ENCODE assay signal across 16 cellular contexts in genomic region chr9:86046930-86047341, GRCh38. TPM values are rescaled to one million over a fixed set of nuclear protein-coding genes. Genes with fewer than 3 reads are reported as not detected.
DNase-seq lines count a peak whose midpoint lies in the region; ATAC-seq and TF ChIP-seq lines count a peak whose summit lies in the region.
"Had no signal": no experiment of that assay in that cellular context is flagged by ENCODE, and none has a peak within 500 bp of the region (broad histone marks: within the 10 kb centered on the region; RNA-seq: fewer than 3 reads in every experiment).

No MANE protein-coding gene starts in this region.

- H3K4me3 Mint-ChIP-seq in H9 (no peak overlapping the region), T-helper 17 cell (peak overlapping the region; percentile 37), glutamatergic neuron (ENCODE audit: unreplicated experiment) (no peak overlapping the region), osteocyte (ENCODE audit: unreplicated experiment) (no peak overlapping the region), T-cell (no peak overlapping the region)
- H3K4me3 Mint-ChIP-seq: CD8-positive, alpha-beta memory T cell had no signal

- no peak overlapping the region for H3T11ph ChIP-seq in H9 (ENCODE audit: low read length)

- H2BK20ac ChIP-seq in H9 (ENCODE audit: low read depth, low read length, poor library complexity, severe bottlenecking) = no peak overlapping the region

- H2AK5ac ChIP-seq in H9 (ENCODE audit: insufficient read length, low read length) = no peak overlapping the region

- no peaks in the 10 kb centered on the region for H3K79me2 ChIP-seq in H9 (ENCODE audit: insufficient read depth, low read length)

- H3K27me3 ChIP-seq in H9 (ENCODE audit: insufficient read depth, low read length) = no peaks in the 10 kb centered on the region

- H3K36me3 Mint-ChIP-seq in H9 (ENCODE audit: insufficient read depth in 1 of 3, low read depth in 3 of 3) (peaks cover 0 to 6% (median 1%) of the 10 kb centered on the region in 3 experiments; a peak in 4 of 7 replicates), T-helper 17 cell (ENCODE audit: low read depth) (no peaks in the 10 kb centered on the region), glutamatergic neuron (ENCODE audit: unreplicated experiment) (no peaks in the 10 kb centered on the region), osteocyte (ENCODE audit: unreplicated experiment) (peaks cover 20% of the 10 kb centered on the region), T-cell (no peaks in the 10 kb centered on the region)
- H3K36me3 Mint-ChIP-seq: CD8-positive, alpha-beta memory T cell had no signal

- H3K56ac ChIP-seq in H9 (ENCODE audit: insufficient read length, low read depth, low read length) = no peak overlapping the region

- H2BK15ac ChIP-seq in H9 (ENCODE audit: low read depth, low read length) = no peak overlapping the region

- H3K4ac ChIP-seq in H9 (ENCODE audit: low read depth, low read length) = no peak overlapping the region

- no peak overlapping the region for H4K91ac ChIP-seq in H9 (ENCODE audit: insufficient read length, low read depth, low read length)

- ATAC-seq in T-helper 17 cell = no peak
- ATAC-seq in T-cell (replicated peaks in 1 of 4) = no peak
- no peak for ATAC-seq in GM21367 (IDR thresholded peaks at IDR 0.05; ENCODE audit: unreplicated experiment)

- H3K27me3 Mint-ChIP-seq in H9 (ENCODE audit: low read depth) = no peaks in the 10 kb centered on the region
- peaks cover 14% of the 10 kb centered on the region for H3K27me3 Mint-ChIP-seq in T-helper 17 cell
- H3K27me3 Mint-ChIP-seq in glutamatergic neuron (ENCODE audit: unreplicated experiment) = no peaks in the 10 kb centered on the region
- H3K27me3 Mint-ChIP-seq in osteocyte (ENCODE audit: unreplicated experiment) = no peaks in the 10 kb centered on the region
- no peaks in the 10 kb centered on the region for H3K27me3 Mint-ChIP-seq in T-cell

- no peaks in the 10 kb centered on the region for H3K23me2 ChIP-seq in H9 (ENCODE audit: insufficient read length, low read depth, low read length, poor library complexity, severe bottlenecking)

- no CpG with 5 or more reads among the region's 8 CpGs for WGBS in H9 (ENCODE audit: extremely low coverage, insufficient read length, low lambda C conversion rate)

- POLR2A ChIA-PET in T-cell (lab: Charles Lee) = no interaction called here

- no peak overlapping the region for H2BK120ac ChIP-seq in H9 (ENCODE audit: low read depth, low read length, poor library complexity, severe bottlenecking)

- H3K23ac ChIP-seq in H9 (ENCODE audit: insufficient read length, low read depth, low read length) = no peak overlapping the region

- no peak for TF ChIP-seq CTCF in H9 (conservative IDR thresholded peaks at IDR 0.05)
- no peak for TF ChIP-seq CTCF in glutamatergic neuron (IDR thresholded peaks at IDR 0.05; ENCODE audit: partially characterized antibody, unreplicated experiment)
- no peak for TF ChIP-seq CTCF in osteocyte (IDR thresholded peaks at IDR 0.05)

- no peak overlapping the region for H4K8ac ChIP-seq in H9 (replicated peaks; ENCODE audit: insufficient read length, low read depth, low read length)

- H2AFZ ChIP-seq in H9 (ENCODE audit: low read length) = no peak overlapping the region

- no peak overlapping the region for H2BK12ac ChIP-seq in H9 (ENCODE audit: insufficient read length, low read depth, low read length)

- H3K18ac ChIP-seq in H9 (ENCODE audit: insufficient read length, low read depth, low read length) = no peak overlapping the region

- no peaks in the 10 kb centered on the region for H3K9me3 Mint-ChIP-seq in H9
- no peaks in the 10 kb centered on the region for H3K9me3 Mint-ChIP-seq in glutamatergic neuron (ENCODE audit: unreplicated experiment)
- H3K9me3 Mint-ChIP-seq in osteocyte (ENCODE audit: unreplicated experiment) = no peaks in the 10 kb centered on the region
- no peaks in the 10 kb centered on the region for H3K9me3 Mint-ChIP-seq in T-cell
- H3K9me3 Mint-ChIP-seq: CD8-positive, alpha-beta memory T cell had no signal

- no peak overlapping the region for H4K5ac ChIP-seq in H9 (ENCODE audit: insufficient read length, low read depth, low read length)

- no peak overlapping the region for H3K27ac ChIP-seq in H9 (ENCODE audit: insufficient read length, low read depth, low read length)

- H3K4me1 ChIP-seq in H9 (ENCODE audit: insufficient read depth, low read length) = no peaks in the 10 kb centered on the region

- no peaks in the 10 kb centered on the region for H4K20me1 ChIP-seq in H9 (ENCODE audit: control insufficient read depth, insufficient read depth, insufficient read length)

- DNase-seq in H9 = no peak
- DNase-seq in T-helper 17 cell = no peak
- DNase-seq in glutamatergic neuron = no peak
- peak; percentile 54 for DNase-seq in osteocyte (ENCODE audit: extremely low spot score, unreplicated experiment)
- DNase-seq in stimulated activated CD4-positive, alpha-beta T cell treated with anti-CD3 and anti-CD28 coated beads, Interleukin-15, amount 100 ng/mL, for 24 hours = no peak
- DNase-seq in middle frontal gyrus (ENCODE audit: extremely low spot score, low spot score) = no peak
- DNase-seq in T-cell = no peak
- DNase-seq: CD8-positive, alpha-beta memory T cell; GF-D8; H7; IMR-90; Karpas-422; NCI-H187 treated with DMSO at 0.1 percent for 48 hours; NCI-H526 treated with DMSO at 0.1 percent for 48 hours; SHP77 treated with DMSO at 0.1 percent for 48 hours had no signal

- H3K9ac ChIP-seq in H9 (ENCODE audit: extremely low read depth, insufficient read length, low read length) = no peak overlapping the region

- CTCF ChIA-PET in T-cell (lab: Charles Lee) = no interaction called here

- H3K9me3 ChIP-seq in H9 (ENCODE audit: control insufficient read depth, low read depth, low read length) = no peaks in the 10 kb centered on the region
- H3K9me3 ChIP-seq in T-helper 17 cell (ENCODE audit: control insufficient read depth, low read length, poor library complexity, severe bottlenecking) = no peaks in the 10 kb centered on the region

- no peak overlapping the region for H3K4me2 ChIP-seq in H9 (ENCODE audit: insufficient read depth, insufficient read length, low read length)

- H3K27ac Mint-ChIP-seq in H9 (peak overlapping the region in 1 of 3 experiments; percentile 53; a peak in 3 of 7 replicates), T-helper 17 cell (no peak overlapping the region), glutamatergic neuron (ENCODE audit: unreplicated experiment) (peak overlapping the region; percentile 18), osteocyte (ENCODE audit: unreplicated experiment) (no peak overlapping the region), T-cell (no peak overlapping the region)

- peak overlapping the region; percentile 70; the same call in 1 of the 2 replicates for H3K14ac ChIP-seq in H9 (ENCODE audit: insufficient read depth, low read length)

- H3K79me1 ChIP-seq in H9 (ENCODE audit: insufficient read depth, low read depth, low read length, poor library complexity, severe bottlenecking) = no peaks in the 10 kb centered on the region

- H2BK5ac ChIP-seq in H9 (ENCODE audit: insufficient read length, low read length) = no peak overlapping the region

- H3K4me1 Mint-ChIP-seq in H9 (no peaks in the 10 kb centered on the region), T-helper 17 cell (no peaks in the 10 kb centered on the region), glutamatergic neuron (ENCODE audit: low read depth, unreplicated experiment) (peaks cover 5% of the 10 kb centered on the region), osteocyte (ENCODE audit: unreplicated experiment) (no peaks in the 10 kb centered on the region), T-cell (no peaks in the 10 kb centered on the region)
- H3K4me1 Mint-ChIP-seq: CD8-positive, alpha-beta memory T cell had no signal

RNA-seq across cellular contexts. Expression of gene GOLM1, which starts 52.4 kb away (rescaled TPM):
- total RNA-seq in H9 (2021) = 71.0 and 71.6 TPM in 2 replicates
- under 1 TPM in 1 of 2 donors, not detected in 1; 0.47 TPM for total RNA-seq in T-helper 17 cell
- 95.2 TPM for total RNA-seq in glutamatergic neuron (ENCODE audit: unreplicated experiment)
- 91.9 and 93.4 TPM in 2 replicates for total RNA-seq in osteocyte
- total RNA-seq in T-cell = 1 to 10 TPM in 4 of 5 donors, under 1 TPM in 1; 0.75 to 2.4 (median 1.5) TPM

Comparison
In these comparisons a context has a peak if more than half of its experiments do, and no peak if none do; other contexts are left out.
1. RNA of gene GOLM1, which starts 52.4 kb away (total RNA-seq): 95.2 TPM in glutamatergic neuron (single experiment), 91.9 to 93.4 TPM in osteocyte and 71.0 to 71.6 TPM in H9; 0.75 to 2.4 TPM in T-cell and 0.47 TPM in T-helper 17 cell; every median in the first group is over 10 times any median in the second.